Comparison of ENCODE assay signal across 8 cellular contexts in the genomic region with DNA sequence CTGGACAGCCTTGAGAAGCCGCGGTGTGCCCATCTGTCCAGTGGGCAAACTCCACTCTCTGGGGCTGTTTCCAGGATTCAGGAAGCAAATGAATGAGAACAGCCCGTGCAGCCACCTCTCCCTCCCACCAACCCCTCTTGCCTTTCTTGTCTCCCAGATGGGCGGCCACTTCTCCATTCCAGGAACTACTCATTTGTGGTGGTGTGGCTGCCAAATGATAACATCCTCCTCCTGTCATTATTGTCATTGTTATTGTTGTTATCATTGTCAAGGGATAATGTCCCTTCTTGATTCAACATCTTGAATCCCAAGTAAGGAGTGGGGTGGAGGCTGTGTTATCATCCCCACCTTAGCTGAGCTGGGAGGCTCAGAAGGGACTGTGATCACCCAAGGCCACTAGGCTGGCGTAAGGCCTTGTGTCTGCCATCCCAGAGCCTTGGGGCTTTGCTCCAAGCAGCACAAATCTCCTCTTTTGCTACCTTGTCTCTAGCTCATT. TPM values are rescaled to one million over a fixed set of nuclear protein-coding genes. Genes with fewer than 3 reads are reported as not detected.
DNase-seq lines count a peak whose midpoint lies in the region; ATAC-seq and TF ChIP-seq lines count a peak whose summit lies in the region.

No MANE protein-coding gene starts in this region.

- POLR2A ChIA-PET in activated CD8-positive, alpha-beta T cell treated with anti-CD3 and anti-CD28 coated beads for 36 hours (lab: Charles Lee), result interaction anchor here (0.6 to 2.4 kb wide), 6 partner anchors 11 to 145 kb away, joined by 3 to 9 read pairs (median 4); a partner anchor contains a TSS

- H3K36me3 ChIP-seq in thoracic aorta, result no peaks in the 10 kb centered on the region

- H3K27ac Mint-ChIP-seq in activated T-cell treated with anti-CD3 and anti-CD28 coated beads, Interleukin-2, amount 50 U/mL, for 24 hours, result peak overlapping the region; percentile 94
- H3K27ac Mint-ChIP-seq in activated CD8-positive, alpha-beta T cell treated with anti-CD3 and anti-CD28 coated beads for 36 hours, result peak overlapping the region; percentile 40
- H3K27ac Mint-ChIP-seq in immature natural killer cell, result peak overlapping the region; percentile 90 to 97 (median 95)

- peaks cover 36% of the 10 kb centered on the region for H3K36me3 Mint-ChIP-seq in activated T-cell treated with anti-CD3 and anti-CD28 coated beads, Interleukin-2, amount 50 U/mL, for 24 hours (ENCODE audit: low read depth)
- peaks cover 9% of the 10 kb centered on the region for H3K36me3 Mint-ChIP-seq in activated CD8-positive, alpha-beta T cell treated with anti-CD3 and anti-CD28 coated beads for 36 hours (ENCODE audit: low read depth)
- H3K36me3 Mint-ChIP-seq in immature natural killer cell, result no peaks in the 10 kb centered on the region

- H3K27me3 ChIP-seq in thoracic aorta (replicated peaks; ENCODE audit: insufficient read depth), result no peaks in the 10 kb centered on the region

- H3K27ac ChIP-seq in thoracic aorta, result peak overlapping the region in 1 of 2 donors; percentile 84

- DNase-seq in activated T-cell treated with anti-CD3 and anti-CD28 coated beads, Interleukin-2, amount 50 U/mL, for 24 hours, result no peak
- DNase-seq in activated T-cell treated with anti-CD3 and anti-CD28 coated beads for 4 hours (no peak), immature natural killer cell (no peak), thoracic aorta (ENCODE audit: low spot score) (no peak), DMS153 (lab: John Stamatoyannopoulos, UW) (no peak)
- no peak for DNase-seq in activated CD8-positive, alpha-beta T cell treated with anti-CD3 and anti-CD28 coated beads for 36 hours

- H3K9me3 Mint-ChIP-seq in activated T-cell treated with anti-CD3 and anti-CD28 coated beads, Interleukin-2, amount 50 U/mL, for 24 hours, result no peaks in the 10 kb centered on the region
- H3K9me3 Mint-ChIP-seq in activated CD8-positive, alpha-beta T cell treated with anti-CD3 and anti-CD28 coated beads for 36 hours, result no peaks in the 10 kb centered on the region
- H3K9me3 Mint-ChIP-seq in immature natural killer cell, result no peaks in the 10 kb centered on the region

- no peak for TF ChIP-seq CTCF in activated CD8-positive, alpha-beta T cell treated with anti-CD3 and anti-CD28 coated beads for 36 hours (IDR thresholded peaks at IDR 0.05)
- TF ChIP-seq CTCF in thoracic aorta (IDR thresholded peaks at IDR 0.05), result no peak

- no peak for ATAC-seq in activated CD8-positive, alpha-beta T cell treated with anti-CD3 and anti-CD28 coated beads for 36 hours
- ATAC-seq in thoracic aorta (ENCODE audit: insufficient number of reproducible peaks, low FRiP score, low read depth) (no peak), GM18867 (IDR thresholded peaks at IDR 0.05; ENCODE audit: unreplicated experiment) (no peak), GM21447 (IDR thresholded peaks at IDR 0.05; ENCODE audit: unreplicated experiment) (no peak)

- peaks cover 27 to 37% of the 10 kb centered on the region in 2 donors for H3K4me1 ChIP-seq in thoracic aorta (ENCODE audit: control insufficient read depth in 1 of 2, low read depth in 2 of 2)

- intact Hi-C loops in activated CD8-positive, alpha-beta T cell treated with anti-CD3 and anti-CD28 coated beads for 36 hours (cut with micrococcal nuclease), result loop anchor here (5.0 kb wide), 2 partner anchors 38 to 143 kb away; no protein-coding TSS in a partner anchor

- H3K4me3 Mint-ChIP-seq in activated T-cell treated with anti-CD3 and anti-CD28 coated beads, Interleukin-2, amount 50 U/mL, for 24 hours, result peak overlapping the region; percentile 97
- H3K4me3 Mint-ChIP-seq in activated CD8-positive, alpha-beta T cell treated with anti-CD3 and anti-CD28 coated beads for 36 hours, result peak overlapping the region; percentile 96
- H3K4me3 Mint-ChIP-seq in immature natural killer cell, result peak overlapping the region; percentile 96 to 99 (median 98)

- peaks cover 52% of the 10 kb centered on the region for H3K4me1 Mint-ChIP-seq in activated T-cell treated with anti-CD3 and anti-CD28 coated beads, Interleukin-2, amount 50 U/mL, for 24 hours (ENCODE audit: low read depth)
- peaks cover 34% of the 10 kb centered on the region for H3K4me1 Mint-ChIP-seq in activated CD8-positive, alpha-beta T cell treated with anti-CD3 and anti-CD28 coated beads for 36 hours (ENCODE audit: low read depth)
- H3K4me1 Mint-ChIP-seq in immature natural killer cell, result peaks cover 54 to 58% of the 10 kb centered on the region in 2 donors

- no peaks in the 10 kb centered on the region for H3K9me3 ChIP-seq in thoracic aorta

- H3K4me3 ChIP-seq in thoracic aorta, result peak overlapping the region; percentile 85

- no peaks in the 10 kb centered on the region for H3K27me3 Mint-ChIP-seq in activated T-cell treated with anti-CD3 and anti-CD28 coated beads, Interleukin-2, amount 50 U/mL, for 24 hours
- H3K27me3 Mint-ChIP-seq in activated CD8-positive, alpha-beta T cell treated with anti-CD3 and anti-CD28 coated beads for 36 hours, result no peaks in the 10 kb centered on the region
- H3K27me3 Mint-ChIP-seq in immature natural killer cell (ENCODE audit: low read depth in 3 of 3), result peaks cover 2 to 12% (median 5%) of the 10 kb centered on the region in 3 donors

- CTCF ChIA-PET in activated CD8-positive, alpha-beta T cell treated with anti-CD3 and anti-CD28 coated beads for 36 hours (lab: Charles Lee), result interaction anchor here (1.1 to 6.6 kb wide), 7 partner anchors 13 to 241 kb away, joined by 3 to 87 read pairs (median 15); a partner anchor contains a TSS

RNA-seq across cellular contexts. Expression of a gene that starts 1.6 kb away (rescaled TPM):
- 100 to 1,000 TPM; 151 to 153 TPM for total RNA-seq in activated CD8-positive, alpha-beta T cell treated with anti-CD3 and anti-CD28 coated beads for 36 hours
- polyA plus RNA-seq in immature natural killer cell, result 100 to 1,000 TPM in 1 of 3 donors, 10 to 100 TPM in 2; 62.9 to 170 (median 92.7) TPM
- 100 to 1,000 TPM; 153 to 195 TPM for total RNA-seq in thoracic aorta

RNA-seq across cellular contexts. Expression of a gene that starts 18.3 kb away (rescaled TPM):
- total RNA-seq in activated CD8-positive, alpha-beta T cell treated with anti-CD3 and anti-CD28 coated beads for 36 hours, result 10 to 100 TPM; 56.8 to 61.8 TPM
- 10 to 100 TPM; 25.5 to 48.1 (median 33.7) TPM for polyA plus RNA-seq in immature natural killer cell
- total RNA-seq in thoracic aorta, result 10 to 100 TPM; 23.9 to 41.3 TPM

Comparison
In these comparisons a context has a peak if more than half of its experiments do, and no peak if none do; other contexts are left out.
1. H3K27ac Mint-ChIP-seq: peak in every context shown above with its lines; median percentile 95 in immature natural killer cell; 94 in activated T-cell treated with anti-CD3 and anti-CD28 coated beads, Interleukin-2, amount 50 U/mL, for 24 hours; 40 in activated CD8-positive, alpha-beta T cell treated with anti-CD3 and anti-CD28 coated beads for 36 hours.